In genomic region chr12:12590961-12591360, GRCh38 we compare ENCODE assay signal across 25 cellular contexts.
"Had no signal": no experiment of that assay in that cellular context is flagged by ENCODE, and none has a peak within 500 bp of the region (broad histone marks: within the 10 kb centered on the region; RNA-seq: fewer than 3 reads in every experiment).

No MANE protein-coding gene starts in this region.

- H3K9me3 Mint-ChIP-seq: IgD-negative memory B cell had no signal

- H3K9ac ChIP-seq: KMS-11 had no signal

- H3K36me3 ChIP-seq: SJCRH30 had no signal

- H3K4me3 ChIP-seq: K562, SJCRH30 had no signal

- H3K4me2 ChIP-seq: KMS-11 had no signal

- H3K4me1 ChIP-seq: SJCRH30 had no signal

- H3K4me3 Mint-ChIP-seq: IgD-negative memory B cell had no signal

- H3K4me1 Mint-ChIP-seq: IgD-negative memory B cell had no signal

- ATAC-seq: K562, Panc1, SK-N-SH treated with all-trans-retinoic acid at 6 μM for 48 hours had no signal

- DNase-seq: Kasumi-1, NCI-H1092, NCI-H1105 treated with DMSO at 0.1 percent for 48 hours, NCI-H1417 treated with DMSO at 0.1 percent for 48 hours, NCI-H146, NCI-H1694 treated with DMSO at 0.1 percent for 48 hours, NCI-H2029, NCI-H2081 treated with DMSO at 0.1 percent for 48 hours, NCI-H2171, NCI-H226, NCI-H446, NCI-H510A, NCI-H524 treated with DMSO at 0.1 percent for 48 hours, NCI-H69, NCI-H774, SHP77 treated with DMSO at 0.1 percent for 48 hours, SJCRH30, T-helper 1 cell had no signal

- H3K9me3 ChIP-seq: SJCRH30 had no signal

- H3K27ac ChIP-seq: HL-60, KMS-11, RWPE1, SJCRH30 had no signal

- H3K27ac Mint-ChIP-seq: IgD-negative memory B cell had no signal

- H3K27me3 ChIP-seq: SJCRH30 had no signal
